In the genomic region with DNA sequence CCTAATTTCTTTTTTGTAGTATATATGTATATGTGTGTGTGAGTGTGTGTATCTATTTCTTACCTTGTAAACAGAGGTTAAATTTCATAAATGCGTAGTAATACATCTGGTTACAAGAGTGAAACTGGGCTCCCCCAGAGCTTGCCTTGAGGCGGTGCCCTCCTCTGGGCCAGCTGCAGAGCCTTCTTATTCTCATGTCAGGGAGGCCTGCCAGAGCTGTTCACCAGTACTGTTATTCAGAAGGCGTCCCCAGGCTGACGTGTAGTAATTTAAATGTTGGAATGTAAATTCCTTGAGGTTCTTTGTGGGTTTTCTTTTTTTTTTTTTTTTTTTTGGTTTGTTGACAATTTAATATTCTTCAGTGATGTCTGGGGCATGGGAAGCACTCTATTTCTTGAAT, we compare ENCODE assay signal across 23 cellular contexts. TPM values are rescaled to one million over a fixed set of nuclear protein-coding genes. Genes with fewer than 3 reads are reported as not detected.
DNase-seq lines count a peak whose midpoint lies in the region; ATAC-seq and TF ChIP-seq lines count a peak whose summit lies in the region.
"Had no signal": no experiment of that assay in that cellular context is flagged by ENCODE, and none has a peak within 500 bp of the region (broad histone marks: within the 10 kb centered on the region; RNA-seq: fewer than 3 reads in every experiment).

No MANE protein-coding gene starts in this region.

- 0 out of 2 replicates have a peak, but pooled peaks cover 8% of the 10 kb centered on the region for H3F3A ChIP-seq in PC-9 (ENCODE audit: insufficient read depth, low read depth)

- intact Hi-C loops in PC-9 (cut with micrococcal nuclease; ENCODE audit: unreplicated experiment): no loop called here

- H3K4me1 ChIP-seq in ACC112 (ENCODE audit: control insufficient read depth, insufficient read depth, low read length, unreplicated experiment): peaks cover 70% of the 10 kb centered on the region
- H3K4me1 ChIP-seq in hepatocyte (ENCODE audit: insufficient read depth): peaks cover 5% of the 10 kb centered on the region
- H3K4me1 ChIP-seq in PC-9 (replicated peaks; ENCODE audit: insufficient read depth): no peaks in the 10 kb centered on the region
- H3K4me1 ChIP-seq: body of pancreas had no signal

- H3K9me2 ChIP-seq in hepatocyte (replicated peaks; ENCODE audit: insufficient read depth): no peaks in the 10 kb centered on the region
- H3K9me2 ChIP-seq in PC-9 (ENCODE audit: insufficient read depth): no peaks in the 10 kb centered on the region

- H3K4me2 ChIP-seq in hepatocyte (no peak overlapping the region), PC-9 (no peak overlapping the region)

- peaks cover 41% of the 10 kb centered on the region for H3K79me2 ChIP-seq in ACC112 (ENCODE audit: control insufficient read depth, insufficient read depth, low read length, unreplicated experiment)
- peaks cover 19% of the 10 kb centered on the region for H3K79me2 ChIP-seq in hepatocyte
- H3K79me2 ChIP-seq in PC-9 (ENCODE audit: low read depth): peaks cover 4% of the 10 kb centered on the region; the same call in 1 of the 2 replicates

- POLR2A ChIA-PET in PC-9 (lab: Charles Lee; ENCODE audit: unreplicated experiment): interaction anchor here (0.7 kb wide), 1 partner anchor 519 kb away, joined by 5 read pairs; no protein-coding TSS in a partner anchor

- DNase-seq in MG63 (peak; percentile 48), chondrocyte (ENCODE audit: low spot score) (no peak), hepatocyte (ENCODE audit: low spot score) (no peak), NCI-H524 treated with DMSO at 0.1 percent for 48 hours (lab: John Stamatoyannopoulos, UW) (no peak), PC-9 (no peak)
- no peak for DNase-seq in stimulated activated CD4-positive, alpha-beta T cell treated with anti-CD3 and anti-CD28 coated beads, Interleukin-2, amount 100 ng/mL, for 24 hours
- DNase-seq: ACHN; activated gamma-delta T cell treated with Interleukin-2 at 50 U/mL for 16 hours; body of pancreas; effector CD4-positive, alpha-beta T cell; natural killer cell; NCI-H1694 treated with DMSO at 0.1 percent for 48 hours; NCI-H226; NK-92 treated with Interleukin-12 subunit alpha and Interleukin-12 subunit beta, amount 100 ng/mL, for 24 hours; SHP77 treated with DMSO at 0.1 percent for 48 hours; stimulated activated naive CD8-positive, alpha-beta T cell treated with anti-CD3 and anti-CD28 coated beads, Interleukin-15, Interleukin-2, amounts not matched to agents 100 U/mL and 50 U/mL, for 24 hours had no signal

- H3K27ac Mint-ChIP-seq in chondrocyte (ENCODE audit: unreplicated experiment): peak overlapping the region; percentile 90
- H3K27ac Mint-ChIP-seq: natural killer cell; T-helper 2 cell treated with Interferon-gamma antibody and Interleukin-4, amounts not matched to agents 5 μg/mL and 100 μg/mL, for 36 hours had no signal

- ATAC-seq in HG03442 (IDR thresholded peaks at IDR 0.05; ENCODE audit: unreplicated experiment): no peak
- ATAC-seq: activated CD4-positive, CD25-positive, alpha-beta regulatory T cell treated with anti-CD3 and anti-CD28 coated beads, Interleukin-2, amount 50 U/mL, for 24 hours; body of pancreas; GM12878; natural killer cell; stimulated activated naive CD8-positive, alpha-beta T cell treated with anti-CD3 and anti-CD28 coated beads, Interleukin-15, Interleukin-2, amounts not matched to agents 100 U/mL and 50 U/mL, for 24 hours had no signal

- WGBS in hepatocyte (ENCODE audit: low lambda C conversion rate, missing lambda C conversion rate): 69% methylated on average over 4 of the region's 4 CpGs

- peaks cover 52% of the 10 kb centered on the region for H3K4me1 Mint-ChIP-seq in chondrocyte (ENCODE audit: low read depth)
- H3K4me1 Mint-ChIP-seq: natural killer cell had no signal

- H3K27me3 Mint-ChIP-seq in chondrocyte (ENCODE audit: low read depth): no peaks in the 10 kb centered on the region

- H3K36me3 Mint-ChIP-seq in chondrocyte (ENCODE audit: low read depth): peaks cover 30% of the 10 kb centered on the region

- H4K20me1 ChIP-seq in hepatocyte (ENCODE audit: insufficient read depth, poor library complexity, severe bottlenecking): no peaks in the 10 kb centered on the region
- H4K20me1 ChIP-seq in PC-9 (ENCODE audit: insufficient read depth): peaks cover 12% of the 10 kb centered on the region

- peak overlapping the region; percentile 100 for H3K27ac ChIP-seq in ACC112 (ENCODE audit: low read depth, low read length)
- peak overlapping the region; percentile 80 for H3K27ac ChIP-seq in hepatocyte
- H3K27ac ChIP-seq in PC-9: no peak overlapping the region
- H3K27ac ChIP-seq: body of pancreas, prostate gland had no signal

- H3K4me3 ChIP-seq in ACC112 (ENCODE audit: low read depth, low read length): peak overlapping the region; percentile 41; the same call in 1 of the 2 replicates
- no peak overlapping the region for H3K4me3 ChIP-seq in MG63
- no peak overlapping the region for H3K4me3 ChIP-seq in hepatocyte
- no peak overlapping the region for H3K4me3 ChIP-seq in PC-9
- H3K4me3 ChIP-seq: body of pancreas, GM12878, lung, prostate gland had no signal

- CTCF ChIA-PET in PC-9 (lab: Charles Lee): interaction anchor here (0.7 kb wide), 1 partner anchor 12 kb away, joined by 9 read pairs; no protein-coding TSS in a partner anchor

- no peak for TF ChIP-seq CTCF in chondrocyte (IDR thresholded peaks at IDR 0.05)
- TF ChIP-seq CTCF in hepatocyte (IDR thresholded peaks at IDR 0.05; ENCODE audit: poor library complexity): no peak
- TF ChIP-seq CTCF in PC-9 (conservative IDR thresholded peaks at IDR 0.05): no peak

- H3K4me3 Mint-ChIP-seq in chondrocyte (ENCODE audit: unreplicated experiment): no peak overlapping the region
- H3K4me3 Mint-ChIP-seq: natural killer cell; T-helper 2 cell treated with Interferon-gamma antibody and Interleukin-4, amounts not matched to agents 5 μg/mL and 100 μg/mL, for 36 hours had no signal

- H3K9me3 ChIP-seq in MG63 (no peaks in the 10 kb centered on the region; the same call in 1 of the 2 replicates), hepatocyte (ENCODE audit: low read depth) (no peaks in the 10 kb centered on the region), PC-9 (ENCODE audit: insufficient read depth, low read depth) (no peaks in the 10 kb centered on the region)
- H3K9me3 ChIP-seq: body of pancreas, prostate gland had no signal

- H3K27me3 ChIP-seq in ACC112 (ENCODE audit: insufficient read depth, low read length) (no peaks in the 10 kb centered on the region), MG63 (no peaks in the 10 kb centered on the region), hepatocyte (no peaks in the 10 kb centered on the region), PC-9 (ENCODE audit: insufficient read depth, low read depth) (no peaks in the 10 kb centered on the region)
- H3K27me3 ChIP-seq: body of pancreas had no signal

- H3K36me3 ChIP-seq in ACC112 (ENCODE audit: insufficient read depth, low read length) (peaks cover 67% of the 10 kb centered on the region), MG63 (peaks cover 86% of the 10 kb centered on the region), hepatocyte (replicated peaks; ENCODE audit: insufficient read depth, low read depth) (no peaks in the 10 kb centered on the region), PC-9 (ENCODE audit: low read depth) (peaks cover 62% of the 10 kb centered on the region)

- peaks cover 9% of the 10 kb centered on the region for H3K9me3 Mint-ChIP-seq in chondrocyte (ENCODE audit: low read depth)
- H3K9me3 Mint-ChIP-seq: natural killer cell; T-helper 2 cell treated with Interferon-gamma antibody and Interleukin-4, amounts not matched to agents 5 μg/mL and 100 μg/mL, for 36 hours had no signal

- BruUV-seq in PC-9 (replicated peaks; lab: Mats Ljungman, UMichigan): no TSS peak

- H2AFZ ChIP-seq in ACC112 (ENCODE audit: low read length, unreplicated experiment) (no peak overlapping the region), hepatocyte (no peak overlapping the region), PC-9 (no peak overlapping the region)

RNA-seq across cellular contexts. Expression of a gene that starts 11.2 kb away (rescaled TPM):
- 99.7 and 111 TPM in 2 replicates for total RNA-seq in MG63 (2014; rRNA removed; shearing (Covaris generic); ENCODE audit: low replicate concordance)
- total RNA-seq in chondrocyte (62.3 to 109 TPM (median 65.8 TPM) in 3 replicates), hepatocyte (134 and 140 TPM in 2 replicates), PC-9 (2021) (57.6 and 64.7 TPM in 2 replicates)
- polyA plus RNA-seq in hepatocyte: 106 and 108 TPM in 2 replicates
